7 cellular contexts compared by ENCODE assay signal in the genomic region with DNA sequence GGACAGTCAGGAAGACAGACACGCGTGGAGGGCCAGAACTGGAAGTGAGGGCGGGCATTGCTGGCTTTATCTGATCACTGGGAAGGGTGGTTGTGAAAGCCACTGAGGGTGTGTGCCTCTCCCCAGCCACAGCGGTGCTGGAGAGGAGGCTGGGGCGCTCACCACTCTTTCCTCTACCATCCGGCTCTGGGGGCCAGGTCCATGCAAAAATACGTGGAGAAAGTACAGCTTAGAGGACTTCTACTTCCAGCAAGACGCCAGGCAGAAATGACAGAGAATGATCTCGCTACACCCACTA.
"Had no signal": no experiment of that assay in that cellular context is flagged by ENCODE, and none has a peak within 500 bp of the region (broad histone marks: within the 10 kb centered on the region; RNA-seq: fewer than 3 reads in every experiment).

No MANE protein-coding gene starts in this region.

- H3K9ac ChIP-seq: parathyroid adenoma had no signal

- H3K27ac ChIP-seq: breast epithelium, left ventricle myocardium inferior, parathyroid adenoma, psoas muscle, tibial nerve, VCaP had no signal

- H3K4me1 ChIP-seq: breast epithelium, left ventricle myocardium inferior, parathyroid adenoma, psoas muscle had no signal

- H3K4me3 ChIP-seq: breast epithelium, left ventricle myocardium inferior, psoas muscle, tibial nerve had no signal

- H3K36me3 ChIP-seq: breast epithelium, left ventricle myocardium inferior, tibial nerve had no signal

- H3K9me3 ChIP-seq: breast epithelium, left ventricle myocardium inferior, psoas muscle, tibial nerve had no signal

- DNase-seq: left ventricle myocardium inferior, occipital lobe, psoas muscle had no signal

- H3K79me2 ChIP-seq: parathyroid adenoma had no signal

- H2AFZ ChIP-seq: parathyroid adenoma had no signal
